ENCODE assay signal across 23 cellular contexts in genomic region chr13:84661718-84662117, GRCh38.
DNase-seq lines count a peak whose midpoint lies in the region; ATAC-seq, FAIRE-seq and TF ChIP-seq lines count a peak whose summit lies in the region.
"Had no signal": no experiment of that assay in that cellular context is flagged by ENCODE, and none has a peak within 500 bp of the region (broad histone marks: within the 10 kb centered on the region; RNA-seq: fewer than 3 reads in every experiment).

No MANE protein-coding gene starts in this region.

- no peaks in the 10 kb centered on the region for H3K9me2 ChIP-seq in GM23338 (ENCODE audit: insufficient read depth)
- H3K9me2 ChIP-seq in SK-N-SH = no peaks in the 10 kb centered on the region

- no peaks in the 10 kb centered on the region for H3F3A ChIP-seq in GM23338 (replicated peaks; ENCODE audit: low read depth)
- peaks cover 8% of the 10 kb centered on the region for H3F3A ChIP-seq in SK-N-SH (replicated peaks; ENCODE audit: insufficient read depth)

- TF ChIP-seq POLR2A in A549 (IDR thresholded peaks at IDR 0.05; ENCODE audit: low read length) = no peak
- no peak for TF ChIP-seq POLR2A in gastroesophageal sphincter (IDR thresholded peaks at IDR 0.05)

- CTCF ChIA-PET in A549 (lab: Yijun Ruan, JAX) = no interaction called here
- CTCF ChIA-PET in SK-N-SH (lab: Yijun Ruan, JAX) = no interaction called here

- WGBS in A549 (ENCODE audit: missing lambda C conversion rate) = 7% methylated on average over 5 of the region's 5 CpGs
- 35% methylated on average over 5 of the region's 5 CpGs for WGBS in SK-N-SH (ENCODE audit: low lambda C conversion rate)
- WGBS in gastroesophageal sphincter (ENCODE audit: low coverage in 1 of 2), 2 donors = 88% methylated on average over 5 of the region's 5 CpGs

- ATAC-seq in A549 (no peak), GM23338 (no peak), gastroesophageal sphincter (no peak)
- ATAC-seq: K562, PC-3 had no signal

- H3K4me2 ChIP-seq in A549 = peak overlapping the region; percentile 57
- no peak overlapping the region; the same call in 1 of the 2 replicates for H3K4me2 ChIP-seq in GM23338
- H3K4me2 ChIP-seq in SK-N-SH = peak overlapping the region; percentile 29
- no peak overlapping the region for H3K4me2 ChIP-seq in osteoblast (ENCODE audit: insufficient read depth, low read length)

- H2AFZ ChIP-seq in GM23338 (0 out of 2 replicates have a peak overlapping the region, but pooled peaks have one; percentile 1), SK-N-SH (ENCODE audit: low read depth) (peak overlapping the region; percentile 70; the same call in 1 of the 2 replicates), osteoblast (ENCODE audit: low read length) (no peak overlapping the region)

- H3K4me3 ChIP-seq in A549 (peak overlapping the region; percentile 19; the same call in 1 of the 3 replicates), GM23338 (no peak overlapping the region), SK-N-SH (ENCODE audit: low read depth in 2 of 2, low read length in 1 of 2) (no peak overlapping the region), osteoblast (ENCODE audit: insufficient read depth, low read length) (no peak overlapping the region), gastroesophageal sphincter (no peak overlapping the region)
- H3K4me3 ChIP-seq: GM12878, K562, SK-N-MC had no signal

- H3K27ac ChIP-seq in A549 (no peak overlapping the region), GM23338 (ENCODE audit: low read depth) (no peak overlapping the region), SK-N-SH (ENCODE audit: low read depth in 2 of 2, low read length in 1 of 2) (no peak overlapping the region), osteoblast (ENCODE audit: low read depth, low read length) (no peak overlapping the region), gastroesophageal sphincter (no peak overlapping the region)
- H3K27ac ChIP-seq: C4-2B, SK-N-MC had no signal

- H3K9me3 Mint-ChIP-seq in GM23338 = no peaks in the 10 kb centered on the region; the same call in 2 of the 3 replicates

- TF ChIP-seq EP300 in A549 (IDR thresholded peaks at IDR 0.05) (no peak), SK-N-SH (IDR thresholded peaks at IDR 0.05; ENCODE audit: borderline replicate concordance in 1 of 2, low read depth in 1 of 2, low read length in 1 of 2) (no peak), gastroesophageal sphincter (IDR thresholded peaks at IDR 0.05) (no peak)

- POLR2A ChIA-PET in A549 (lab: Yijun Ruan, JAX) (no interaction called here), SK-N-SH (lab: Yijun Ruan, JAX) (no interaction called here)

- no peaks in the 10 kb centered on the region for H4K20me1 ChIP-seq in GM23338 (replicated peaks; ENCODE audit: insufficient read depth)
- H4K20me1 ChIP-seq in SK-N-SH (ENCODE audit: insufficient read depth) = no peaks in the 10 kb centered on the region
- H4K20me1 ChIP-seq in osteoblast (ENCODE audit: insufficient read depth, low read length) = no peaks in the 10 kb centered on the region

- H3K4me1 ChIP-seq in A549 (no peaks in the 10 kb centered on the region), GM23338 (ENCODE audit: insufficient read depth) (peaks cover 13% of the 10 kb centered on the region), SK-N-SH (ENCODE audit: control insufficient read depth in 1 of 2, insufficient read depth in 2 of 2, low read depth in 1 of 2, low read length in 1 of 2) (peaks cover 0 to 6% of the 10 kb centered on the region in 2 experiments; a peak in 1 of 4 replicates), osteoblast (ENCODE audit: insufficient read depth, low read length) (no peaks in the 10 kb centered on the region), gastroesophageal sphincter (peaks cover 0 to 14% (median 3%) of the 10 kb centered on the region in 3 donors)

- TF ChIP-seq RAD21 in A549 (conservative IDR thresholded peaks at IDR 0.05 in 1 of 2, IDR thresholded peaks at IDR 0.05 in 1 of 2) = no peak
- TF ChIP-seq RAD21 in SK-N-SH (IDR thresholded peaks at IDR 0.05; ENCODE audit: low read length) = no peak

- H3K4me3 Mint-ChIP-seq in GM23338 = no peak overlapping the region
- H3K4me3 Mint-ChIP-seq: CD8-positive, alpha-beta memory T cell; T-helper 2 cell treated with Interferon-gamma antibody and Interleukin-4, amounts not matched to agents 5 μg/mL and 100 μg/mL, for 36 hours had no signal

- DNase-seq in A549 (ENCODE audit: low read depth in 1 of 2, low spot score in 1 of 2) (no peak), GM23338 (ENCODE audit: low spot score) (no peak), LHCN-M2 (ENCODE audit: low read depth) (peak; percentile 31), SK-N-SH (no peak), osteoblast (ENCODE audit: insufficient read length, low spot score, missing footprints) (no peak), Kasumi-1 (lab: John Stamatoyannopoulos, UW) (no peak)
- DNase-seq in activated naive CD4-positive, alpha-beta T cell treated with anti-CD3 and anti-CD28 coated beads, Interleukin-2, amount 50 U/mL, for 16 hours = no peak
- DNase-seq: CD8-positive, alpha-beta memory T cell; GOT3; MV-4-11; NCI-H1105 treated with DMSO at 0.1 percent for 48 hours; NCI-H1694; NCI-H446 treated with DMSO at 0.1 percent for 48 hours; NCI-H526 treated with DMSO at 0.1 percent for 48 hours; PC-3; RPMI8226; SHP77 had no signal

- TF ChIP-seq CTCF in A549 (IDR thresholded peaks at IDR 0.05) (no peak), GM23338 (conservative IDR thresholded peaks at IDR 0.05; ENCODE audit: low read depth in 2 of 2) (no peak), SK-N-SH (IDR thresholded peaks at IDR 0.05) (no peak), osteoblast (IDR thresholded peaks at IDR 0.05; ENCODE audit: extremely low read depth, low read depth, low read length) (no peak), gastroesophageal sphincter (IDR thresholded peaks at IDR 0.05) (no peak)

- H3K9ac ChIP-seq in SK-N-SH = no peak overlapping the region

- peaks cover 23% of the 10 kb centered on the region for H3K4me1 Mint-ChIP-seq in GM23338
- H3K4me1 Mint-ChIP-seq: CD8-positive, alpha-beta memory T cell had no signal

- H3K36me3 Mint-ChIP-seq in GM23338 (ENCODE audit: low read depth) = peaks cover 5% of the 10 kb centered on the region; the same call in 2 of the 3 replicates
- H3K36me3 Mint-ChIP-seq: CD8-positive, alpha-beta memory T cell had no signal

- FAIRE-seq in A549 (lab: Jason Lieb, UNC) = no peak
- FAIRE-seq: GM12878, K562 had no signal

- H3K79me2 ChIP-seq in GM23338 (replicated peaks; ENCODE audit: insufficient read depth) = no peaks in the 10 kb centered on the region
- H3K79me2 ChIP-seq in SK-N-SH (ENCODE audit: insufficient read depth) = no peaks in the 10 kb centered on the region
- H3K79me2 ChIP-seq in osteoblast (ENCODE audit: insufficient read depth, low read length) = no peaks in the 10 kb centered on the region

- H3K27ac Mint-ChIP-seq in GM23338 = peak overlapping the region; percentile 76
- H3K27ac Mint-ChIP-seq: T-helper 2 cell treated with Interferon-gamma antibody and Interleukin-4, amounts not matched to agents 5 μg/mL and 100 μg/mL, for 36 hours had no signal

- H3K27me3 ChIP-seq in GM23338 (ENCODE audit: insufficient read depth) = no peaks in the 10 kb centered on the region
- H3K27me3 ChIP-seq in SK-N-SH (ENCODE audit: insufficient read depth) = no peaks in the 10 kb centered on the region
- no peaks in the 10 kb centered on the region for H3K27me3 ChIP-seq in osteoblast (ENCODE audit: insufficient read depth, low read length)
- no peaks in the 10 kb centered on the region for H3K27me3 ChIP-seq in gastroesophageal sphincter

- H3K27me3 Mint-ChIP-seq in GM23338 (ENCODE audit: insufficient read depth, low read depth, poor library complexity) = no peaks in the 10 kb centered on the region

- no peaks in the 10 kb centered on the region for H3K9me3 ChIP-seq in A549
- H3K9me3 ChIP-seq in SK-N-SH = no peaks in the 10 kb centered on the region
- no peaks in the 10 kb centered on the region for H3K9me3 ChIP-seq in osteoblast (ENCODE audit: low read depth, low read length)
- no peaks in the 10 kb centered on the region for H3K9me3 ChIP-seq in gastroesophageal sphincter

- H3K36me3 ChIP-seq in GM23338 (ENCODE audit: insufficient read depth) (no peaks in the 10 kb centered on the region), SK-N-SH (replicated peaks in 1 of 2; ENCODE audit: control insufficient read depth in 1 of 2, insufficient read depth in 2 of 2, low read length in 1 of 2) (no peaks in the 10 kb centered on the region), osteoblast (ENCODE audit: insufficient read depth, low read length) (no peaks in the 10 kb centered on the region), gastroesophageal sphincter (no peaks in the 10 kb centered on the region)

TF ChIP-seq in A549, 52 proteins besides CTCF, POLR2A, EP300 and RAD21:
- TF ChIP-seq RNF2 (IDR thresholded peaks at IDR 0.05; ENCODE audit: borderline replicate concordance, low read depth) (no peak), HEYL (CRISPR knock-in tag; IDR thresholded peaks at IDR 0.05) (no peak), EHF (CRISPR knock-in tag; IDR thresholded peaks at IDR 0.05) (no peak), CHD4 (IDR thresholded peaks at IDR 0.05; ENCODE audit: borderline replicate concordance) (no peak)

TF ChIP-seq in GM23338, 12 proteins besides CTCF, POLR2A, EP300 and RAD21 (continues in another document):
- TF ChIP-seq POLR2AphosphoS5 (IDR thresholded peaks at IDR 0.05; ENCODE audit: low read depth) (no peak), EZH2phosphoT487 (IDR thresholded peaks at IDR 0.05; ENCODE audit: unreplicated experiment) (no peak)

TF ChIP-seq in SK-N-SH, 30 proteins besides CTCF, POLR2A, EP300 and RAD21 (continues in another document):
- TF ChIP-seq NFIC (IDR thresholded peaks at IDR 0.05; ENCODE audit: borderline replicate concordance) (no peak), TCF12 (IDR thresholded peaks at IDR 0.05) (peak; percentile 9; the same call in 1 of the 2 replicates)
- TF ChIP-seq, protein P1, sequence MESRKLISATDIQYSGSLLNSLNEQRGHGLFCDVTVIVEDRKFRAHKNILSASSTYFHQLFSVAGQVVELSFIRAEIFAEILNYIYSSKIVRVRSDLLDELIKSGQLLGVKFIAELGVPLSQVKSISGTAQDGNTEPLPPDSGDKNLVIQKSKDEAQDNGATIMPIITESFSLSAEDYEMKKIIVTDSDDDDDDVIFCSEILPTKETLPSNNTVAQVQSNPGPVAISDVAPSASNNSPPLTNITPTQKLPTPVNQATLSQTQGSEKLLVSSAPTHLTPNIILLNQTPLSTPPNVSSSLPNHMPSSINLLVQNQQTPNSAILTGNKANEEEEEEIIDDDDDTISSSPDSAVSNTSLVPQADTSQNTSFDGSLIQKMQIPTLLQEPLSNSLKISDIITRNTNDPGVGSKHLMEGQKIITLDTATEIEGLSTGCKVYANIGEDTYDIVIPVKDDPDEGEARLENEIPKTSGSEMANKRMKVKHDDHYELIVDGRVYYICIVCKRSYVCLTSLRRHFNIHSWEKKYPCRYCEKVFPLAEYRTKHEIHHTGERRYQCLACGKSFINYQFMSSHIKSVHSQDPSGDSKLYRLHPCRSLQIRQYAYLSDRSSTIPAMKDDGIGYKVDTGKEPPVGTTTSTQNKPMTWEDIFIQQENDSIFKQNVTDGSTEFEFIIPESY (IDR thresholded peaks at IDR 0.05; ENCODE audit: borderline replicate concordance, low read depth) = no peak

Comparison
In these comparisons a context has a peak if more than half of its experiments do, and no peak if none do; other contexts are left out.
1. H3K4me2 ChIP-seq: peak in A549 (single experiment) and SK-N-SH (single experiment); none in GM23338 (single experiment) and osteoblast (single experiment).
2. Of the 12 proteins assayed by ChIP-seq in both A549 and SK-N-SH: peak only in A549: none; only in SK-N-SH: FOSL2; in both: none; in neither: 11.